ENCODE assay signal across 28 cellular contexts in the genomic region with DNA sequence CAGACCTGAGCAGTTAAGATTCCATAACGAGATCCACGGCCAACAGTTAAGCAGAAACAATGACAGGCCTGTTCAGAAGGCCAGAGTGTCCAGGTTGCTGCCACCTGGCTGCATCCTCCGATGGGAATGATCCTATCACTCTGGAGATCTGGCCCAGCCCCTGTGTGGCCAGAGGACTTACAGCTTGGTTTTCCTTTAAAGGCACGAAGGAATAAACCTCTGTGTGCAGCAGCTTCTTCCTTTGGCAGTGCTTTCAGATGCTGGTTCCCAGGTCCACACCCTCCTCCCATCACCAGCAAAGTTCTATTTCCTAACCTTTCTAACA.
DNase-seq lines count a peak whose midpoint lies in the region; ATAC-seq and TF ChIP-seq lines count a peak whose summit lies in the region.
"Had no signal": no experiment of that assay in that cellular context is flagged by ENCODE, and none has a peak within 500 bp of the region (broad histone marks: within the 10 kb centered on the region; RNA-seq: fewer than 3 reads in every experiment).

No MANE protein-coding gene starts in this region.

- no peaks in the 10 kb centered on the region for H3K9me3 ChIP-seq in A673 (ENCODE audit: low read depth, low read length, poor library complexity, severe bottlenecking)
- H3K9me3 ChIP-seq in hepatocyte (ENCODE audit: low read depth), result no peaks in the 10 kb centered on the region
- H3K9me3 ChIP-seq in trophoblast cell (ENCODE audit: insufficient read depth, low read depth, low read length), result no peaks in the 10 kb centered on the region
- H3K9me3 ChIP-seq: right lobe of liver, SK-N-SH had no signal

- H4K91ac ChIP-seq in trophoblast cell (ENCODE audit: low read depth, low read length), result no peak overlapping the region

- WGBS in hepatocyte (ENCODE audit: low lambda C conversion rate, missing lambda C conversion rate), result 28% methylated on average over 4 of the region's 4 CpGs
- no CpG with 5 or more reads among the region's 4 CpGs for whole genome bisulfite sequencing in trophoblast cell (ENCODE audit: extremely low coverage, insufficient coverage, insufficient read length)

- CTCF ChIA-PET in A673 (lab: Charles Lee), result no interaction called here

- peak overlapping the region; percentile 25 for H2BK120ac ChIP-seq in trophoblast cell (ENCODE audit: insufficient read depth, low read length, poor library complexity)

- H3K9me2 ChIP-seq in hepatocyte (replicated peaks; ENCODE audit: insufficient read depth), result no peaks in the 10 kb centered on the region
- H3K9me2 ChIP-seq: SK-N-SH had no signal

- H3K79me2 ChIP-seq in hepatocyte (peaks cover 16% of the 10 kb centered on the region), trophoblast cell (ENCODE audit: control insufficient read depth, insufficient read depth, low read length, poor library complexity) (no peaks in the 10 kb centered on the region)

- H3K23ac ChIP-seq in trophoblast cell (ENCODE audit: low read length), result no peak overlapping the region

- H4K12ac ChIP-seq in trophoblast cell (ENCODE audit: low read depth, low read length), result no peak overlapping the region

- H2BK5ac ChIP-seq in trophoblast cell (ENCODE audit: low read depth, low read length, poor library complexity), result no peak overlapping the region

- TF ChIP-seq CTCF in A673 (conservative IDR thresholded peaks at IDR 0.05; ENCODE audit: low read depth, low read length), result no peak
- no peak for TF ChIP-seq CTCF in hepatocyte (IDR thresholded peaks at IDR 0.05; ENCODE audit: poor library complexity)

- H3K36me3 ChIP-seq in A673 (ENCODE audit: insufficient read depth, low read length, poor library complexity, severe bottlenecking), result no peaks in the 10 kb centered on the region
- no peaks in the 10 kb centered on the region for H3K36me3 ChIP-seq in hepatocyte (replicated peaks; ENCODE audit: insufficient read depth, low read depth)
- H3K36me3 ChIP-seq in trophoblast cell (ENCODE audit: control insufficient read depth in 1 of 2, insufficient read depth in 2 of 2, low read length in 2 of 2), result no peaks in the 10 kb centered on the region
- H3K36me3 ChIP-seq: right lobe of liver had no signal

- H3K14ac ChIP-seq in trophoblast cell (ENCODE audit: low read length), result no peak overlapping the region

- DNase-seq in A673 (ENCODE audit: low spot score) (no peak), SW480 (ENCODE audit: low spot score) (peak; percentile 42), hepatocyte (ENCODE audit: low spot score) (no peak), trophoblast cell (peak in 1 of 2 donors; percentile 79), NOMO-1 treated with DMSO at 0.1 percent for 48 hours (lab: John Stamatoyannopoulos, UW; ENCODE audit: unreplicated experiment) (no peak), NCI-H1105 (lab: John Stamatoyannopoulos, UW) (no peak), 8988T (no peak)
- DNase-seq: ACHN; activated CD4-positive, alpha-beta T cell treated with anti-CD3 and anti-CD28 coated beads for 36 hours; activated CD8-positive, alpha-beta T cell treated with anti-CD3 and anti-CD28 coated beads, Interleukin-2, amount 10 ng/mL, durations not matched to agents 7 days and 5 days; activated naive CD8-positive, alpha-beta T cell treated with anti-CD3 and anti-CD28 coated beads for 36 hours; DMS153; dorsolateral prefrontal cortex; H9; NCI-H1417 treated with DMSO at 0.1 percent for 48 hours; NCI-H2081 treated with DMSO at 0.1 percent for 48 hours; NCI-H446; OCI-M1; right lobe of liver; SK-N-SH; stimulated activated CD4-positive, alpha-beta T cell treated with anti-CD3 and anti-CD28 coated beads, Interleukin-12 subunit alpha, Interleukin-12 subunit beta, amount 100 ng/mL, for 4 hours; stimulated activated CD4-positive, alpha-beta T cell treated with anti-CD3 and anti-CD28 coated beads, Interleukin-4, amount 100 ng/mL, for 24 hours; substantia nigra; T-helper 2 cell had no signal

- no peak overlapping the region for H3K4ac ChIP-seq in trophoblast cell (ENCODE audit: low read depth, low read length)

- intact Hi-C loops in A673 (cut with micrococcal nuclease; ENCODE audit: unreplicated experiment), result no loop called here

- peak overlapping the region; percentile 32 for H3K4me2 ChIP-seq in hepatocyte
- H3K4me2 ChIP-seq in trophoblast cell (ENCODE audit: low read length), result no peak overlapping the region
- H3K4me2 ChIP-seq: SK-N-SH had no signal

- H3K79me1 ChIP-seq in trophoblast cell (ENCODE audit: low read length), result peaks cover 12% of the 10 kb centered on the region

- no peak overlapping the region for H3K18ac ChIP-seq in trophoblast cell (ENCODE audit: low read length)

- POLR2A ChIA-PET in A673 (lab: Charles Lee; ENCODE audit: low non-redundant PET), result no interaction called here

- H2AFZ ChIP-seq in hepatocyte (no peak overlapping the region), trophoblast cell (ENCODE audit: insufficient read depth, low read length, poor library complexity) (no peak overlapping the region)

- H3K27ac ChIP-seq in A673 (ENCODE audit: low read depth, low read length, poor library complexity, severe bottlenecking) (peak overlapping the region; percentile 12), hepatocyte (peak overlapping the region; percentile 10), trophoblast cell (ENCODE audit: low read depth, low read length) (peak overlapping the region; percentile 45)
- H3K27ac ChIP-seq: dorsolateral prefrontal cortex, right lobe of liver had no signal

- H4K20me1 ChIP-seq in hepatocyte (ENCODE audit: insufficient read depth, poor library complexity, severe bottlenecking), result peaks cover 3% of the 10 kb centered on the region

- BruUV-seq in A673 (replicated peaks; lab: Mats Ljungman, UMichigan), result no TSS peak

- no peak overlapping the region for H3K4me3 ChIP-seq in A673 (ENCODE audit: low read depth, low read length, poor library complexity, severe bottlenecking)
- no peak overlapping the region for H3K4me3 ChIP-seq in hepatocyte
- H3K4me3 ChIP-seq in trophoblast cell (ENCODE audit: low read depth, low read length), result no peak overlapping the region
- H3K4me3 ChIP-seq: dorsolateral prefrontal cortex, K562, right lobe of liver had no signal

- H2AK5ac ChIP-seq in trophoblast cell (ENCODE audit: low read length), result no peak overlapping the region

- no peak for ATAC-seq in HG02884 (IDR thresholded peaks at IDR 0.05; ENCODE audit: unreplicated experiment)
- ATAC-seq: activated CD4-positive, alpha-beta T cell treated with anti-CD3 and anti-CD28 coated beads for 36 hours; activated CD8-positive, alpha-beta T cell treated with anti-CD3 and anti-CD28 coated beads, Interleukin-2, amount 10 ng/mL, durations not matched to agents 7 days and 5 days; K562; natural killer cell treated with Interleukin-12 subunit alpha and Interleukin-12 subunit beta and Interleukin-15 and Interleukin-18, amount 100 ng/mL, for 72 hours; right lobe of liver; stimulated activated effector memory CD8-positive, alpha-beta T cell treated with anti-CD3 and anti-CD28 coated beads, Interleukin-12 subunit alpha, Interleukin-12 subunit beta, amount 100 ng/mL, for 72 hours had no signal

- no peaks in the 10 kb centered on the region for H3K27me3 ChIP-seq in A673 (replicated peaks; ENCODE audit: insufficient read depth, low read depth, low read length, poor library complexity)
- no peaks in the 10 kb centered on the region for H3K27me3 ChIP-seq in hepatocyte
- H3K27me3 ChIP-seq in trophoblast cell (ENCODE audit: insufficient read depth, low read length), result no peaks in the 10 kb centered on the region
- H3K27me3 ChIP-seq: right lobe of liver had no signal

- H2BK12ac ChIP-seq in trophoblast cell (ENCODE audit: low read length), result peak overlapping the region; percentile 36

- no peak overlapping the region for H3K9ac ChIP-seq in trophoblast cell (ENCODE audit: low read length)
- H3K9ac ChIP-seq: SK-N-SH had no signal

- H4K8ac ChIP-seq in trophoblast cell (ENCODE audit: low read depth, low read length), result no peak overlapping the region

- H3K4me1 ChIP-seq in A673 (ENCODE audit: insufficient read depth, low read length, poor library complexity, severe bottlenecking) (peaks cover 75% of the 10 kb centered on the region), hepatocyte (ENCODE audit: insufficient read depth) (peaks cover 46% of the 10 kb centered on the region), trophoblast cell (ENCODE audit: control insufficient read depth in 1 of 2, insufficient read depth in 2 of 2, low read length in 2 of 2) (peaks cover 22 to 32% of the 10 kb centered on the region in 2 experiments)
- H3K4me1 ChIP-seq: right lobe of liver had no signal
